In the genomic region with DNA sequence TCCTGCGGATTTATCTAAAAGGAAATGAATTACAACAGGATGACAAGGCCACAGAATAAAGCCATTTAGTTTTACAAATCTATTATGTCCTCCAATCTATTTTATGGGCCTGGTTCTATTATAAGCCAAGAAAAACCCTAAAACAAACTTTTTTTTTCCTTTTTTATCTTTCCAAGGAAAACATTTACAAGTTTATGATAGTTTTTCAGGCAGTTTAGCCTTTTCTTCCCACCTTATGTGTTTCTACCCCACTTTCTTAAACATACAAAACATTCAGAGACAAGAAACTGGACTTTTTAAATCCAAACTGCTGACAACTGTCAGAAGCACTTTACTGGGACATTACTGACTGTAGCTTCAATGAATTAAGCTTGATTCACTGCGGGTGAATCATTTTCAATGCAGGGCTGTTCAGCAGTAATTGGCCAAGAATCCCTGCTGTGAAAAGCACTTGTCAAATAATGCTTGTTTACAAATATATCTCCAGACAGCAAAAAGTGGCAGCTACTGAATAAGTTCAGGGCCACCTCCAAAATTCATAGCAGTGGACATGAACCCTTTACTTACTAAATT, we compare ENCODE assay signal across 14 cellular contexts. TPM values are rescaled to one million over a fixed set of nuclear protein-coding genes. Genes with fewer than 3 reads are reported as not detected.
DNase-seq lines count a peak whose midpoint lies in the region; ATAC-seq, FAIRE-seq and TF ChIP-seq lines count a peak whose summit lies in the region.
"Had no signal": no experiment of that assay in that cellular context is flagged by ENCODE, and none has a peak within 500 bp of the region (broad histone marks: within the 10 kb centered on the region; RNA-seq: fewer than 3 reads in every experiment).

No MANE protein-coding gene starts in this region.

- no peak for ATAC-seq in GM19035 (IDR thresholded peaks at IDR 0.05; ENCODE audit: unreplicated experiment)

- no peak overlapping the region for H3K4me3 ChIP-seq in neural progenitor cell
- H3K4me3 ChIP-seq: colonic mucosa had no signal

- H3K4me1 ChIP-seq in neural progenitor cell = peaks cover 27% of the 10 kb centered on the region
- H3K4me1 ChIP-seq: colonic mucosa had no signal

- peak; percentile 55 to 96 (median 76) for DNase-seq in NCI-H1417 (lab: John Stamatoyannopoulos, UW)
- no peak for DNase-seq in NCI-H1417 treated with DMSO at 0.1 percent for 48 hours (lab: John Stamatoyannopoulos, UW)
- DNase-seq in NCI-H1105 (lab: John Stamatoyannopoulos, UW) = peak; percentile 30
- peak; percentile 7 for DNase-seq in RCC 7860 (ENCODE audit: low spot score)
- peak; percentile 68 for DNase-seq in neural progenitor cell (ENCODE audit: low spot score)
- no peak for DNase-seq in middle frontal gyrus (ENCODE audit: extremely low spot score, low spot score)
- DNase-seq in chondrocyte (ENCODE audit: low spot score) = no peak
- DNase-seq: activated naive CD4-positive, alpha-beta T cell treated with anti-CD3 and anti-CD28 coated beads, Interleukin-2, amount 10 ng/mL, durations not matched to agents 7 days and 5 days; Caco-2; colonic mucosa; mesendoderm; NCI-H2029 treated with DMSO at 0.1 percent for 48 hours; stimulated activated CD4-positive, alpha-beta T cell treated with anti-CD3 and anti-CD28 coated beads, Interleukin-1b, Interleukin-23, amount 100 ng/mL, for 48 hours had no signal

- TF ChIP-seq CTCF in neural progenitor cell (IDR thresholded peaks at IDR 0.05) = no peak
- no peak for TF ChIP-seq CTCF in chondrocyte (IDR thresholded peaks at IDR 0.05)

- no peaks in the 10 kb centered on the region for H3K79me2 ChIP-seq in neural progenitor cell (ENCODE audit: low read depth)

- H3K9me3 Mint-ChIP-seq in neural progenitor cell (no peaks in the 10 kb centered on the region), chondrocyte (ENCODE audit: low read depth) (no peaks in the 10 kb centered on the region)
- H3K9me3 Mint-ChIP-seq: activated naive CD4-positive, alpha-beta T cell treated with anti-CD3 and anti-CD28 coated beads, Interleukin-2, amount 10 ng/mL, durations not matched to agents 7 days and 5 days had no signal

- no peaks in the 10 kb centered on the region for H3K36me3 ChIP-seq in neural progenitor cell
- H3K36me3 ChIP-seq: colonic mucosa had no signal

- H3K9ac ChIP-seq in neural progenitor cell = no peak overlapping the region

- H3F3A ChIP-seq in neural progenitor cell (ENCODE audit: low read depth) = peaks cover 15% of the 10 kb centered on the region

- H3K27ac Mint-ChIP-seq in neural progenitor cell = no peak overlapping the region
- no peak overlapping the region for H3K27ac Mint-ChIP-seq in chondrocyte (ENCODE audit: unreplicated experiment)
- H3K27ac Mint-ChIP-seq: activated naive CD4-positive, alpha-beta T cell treated with anti-CD3 and anti-CD28 coated beads, Interleukin-2, amount 10 ng/mL, durations not matched to agents 7 days and 5 days had no signal

- H3K4me3 Mint-ChIP-seq in neural progenitor cell = no peak overlapping the region
- no peak overlapping the region for H3K4me3 Mint-ChIP-seq in chondrocyte (ENCODE audit: unreplicated experiment)
- H3K4me3 Mint-ChIP-seq: activated naive CD4-positive, alpha-beta T cell treated with anti-CD3 and anti-CD28 coated beads, Interleukin-2, amount 10 ng/mL, durations not matched to agents 7 days and 5 days had no signal

- no peak overlapping the region for H2AFZ ChIP-seq in neural progenitor cell (replicated peaks)

- no peaks in the 10 kb centered on the region for H3K36me3 Mint-ChIP-seq in neural progenitor cell
- peaks cover 2% of the 10 kb centered on the region for H3K36me3 Mint-ChIP-seq in chondrocyte (ENCODE audit: low read depth)

- H3K27ac ChIP-seq in neural progenitor cell = no peak overlapping the region
- H3K27ac ChIP-seq: colonic mucosa had no signal

- peaks cover 54% of the 10 kb centered on the region for H3K27me3 ChIP-seq in neural progenitor cell

- H3K9me3 ChIP-seq in neural progenitor cell (ENCODE audit: low read depth) = no peaks in the 10 kb centered on the region
- H3K9me3 ChIP-seq: Caco-2, colonic mucosa had no signal

- peaks cover 15% of the 10 kb centered on the region for H4K20me1 ChIP-seq in neural progenitor cell (ENCODE audit: low read depth)

- peaks cover 31% of the 10 kb centered on the region for H3K27me3 Mint-ChIP-seq in neural progenitor cell (ENCODE audit: insufficient read depth, low read depth)
- H3K27me3 Mint-ChIP-seq in chondrocyte (ENCODE audit: low read depth) = peaks cover 30% of the 10 kb centered on the region

- FAIRE-seq in RCC 7860 (lab: Jason Lieb, UNC) = no peak

- H3K4me1 Mint-ChIP-seq in neural progenitor cell (peaks cover 26% of the 10 kb centered on the region), chondrocyte (ENCODE audit: low read depth) (peaks cover 56% of the 10 kb centered on the region)

- H3K4me2 ChIP-seq in neural progenitor cell = peak overlapping the region; percentile 38

RNA-seq across cellular contexts. Expression of a gene that starts 4.3 kb away (rescaled TPM):
- not detected in 2 replicates for total RNA-seq in neural progenitor cell (ENCODE audit: low replicate concordance)
- 1.1 to 51.8 TPM (median 1.6 TPM) in 3 replicates for total RNA-seq in chondrocyte

Comparison
In these comparisons a context has a peak if more than half of its experiments do, and no peak if none do; other contexts are left out.
1. DNase-seq: peak in NCI-H1417 (3 of 3), NCI-H1105 (single experiment), RCC 7860 (single experiment) and neural progenitor cell (single experiment); none in NCI-H1417 treated with DMSO at 0.1 percent for 48 hours (single experiment), middle frontal gyrus (single experiment) and chondrocyte (single experiment).